Comparison of ENCODE assay signal across 21 cellular contexts in the genomic region with DNA sequence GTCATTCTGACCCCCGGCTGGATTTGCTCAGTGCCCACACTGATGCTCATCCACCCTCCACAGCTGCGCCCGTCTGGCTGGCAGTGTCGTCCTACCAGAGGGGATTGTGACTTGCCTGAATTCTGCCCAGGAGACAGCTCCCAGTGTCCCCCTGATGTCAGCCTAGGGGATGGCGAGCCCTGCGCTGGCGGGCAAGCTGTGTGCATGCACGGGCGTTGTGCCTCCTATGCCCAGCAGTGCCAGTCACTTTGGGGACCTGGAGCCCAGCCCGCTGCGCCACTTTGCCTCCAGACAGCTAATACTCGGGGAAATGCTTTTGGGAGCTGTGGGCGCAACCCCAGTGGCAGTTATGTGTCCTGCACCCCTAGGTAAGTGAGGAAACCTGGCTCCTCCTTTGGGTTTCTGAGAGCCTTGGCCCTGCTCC. TPM values are rescaled to one million over a fixed set of nuclear protein-coding genes. Genes with fewer than 3 reads are reported as not detected.
DNase-seq lines count a peak whose midpoint lies in the region; ATAC-seq, FAIRE-seq and TF ChIP-seq lines count a peak whose summit lies in the region.
"Had no signal": no experiment of that assay in that cellular context is flagged by ENCODE, and none has a peak within 500 bp of the region (broad histone marks: within the 10 kb centered on the region; RNA-seq: fewer than 3 reads in every experiment).

No MANE protein-coding gene starts in this region.

- H3K4me1 ChIP-seq in left ventricle myocardium inferior (peaks cover 57% of the 10 kb centered on the region), heart right ventricle (peaks cover 14 to 50% (median 28%) of the 10 kb centered on the region in 9 donors), K562 (replicated peaks in 1 of 2; ENCODE audit: control insufficient read depth in 2 of 2, insufficient read depth in 2 of 2, low read length in 2 of 2) (peaks cover 12 to 38% of the 10 kb centered on the region in 2 experiments), smooth muscle cell (ENCODE audit: low read depth) (peaks cover 11% of the 10 kb centered on the region)

- intact Hi-C loops in left ventricle myocardium inferior (cut with micrococcal nuclease) (no loop called here), heart right ventricle (cut with DNase I) (loop anchor here in 2 of 10 donors (5.0 to 10.0 kb wide), 3 partner anchors 83 to 1400 kb away; partner anchors contain the start of genes CKS1B (in 1 of the 2) and SHC1 (in 1 of the 2)), K562 (cut with micrococcal nuclease) (no loop called here)

- H3K27ac ChIP-seq in left ventricle myocardium inferior (replicated peaks) = no peak overlapping the region
- H3K27ac ChIP-seq in heart right ventricle = no peak overlapping the region
- H3K27ac ChIP-seq in K562 (ENCODE audit: extremely low read depth, low read depth, low read length) = no peak overlapping the region
- no peak overlapping the region for H3K27ac ChIP-seq in smooth muscle cell (ENCODE audit: low read depth)
- H3K27ac ChIP-seq: right atrium auricular region, stomach, upper lobe of left lung had no signal

- no peak overlapping the region for H3K27ac Mint-ChIP-seq in immature natural killer cell

- CTCF ChIA-PET in K562 (lab: Yijun Ruan, JAX; ENCODE audit: low intra/inter-chr PET ratio) = no interaction called here

- no peaks in the 10 kb centered on the region for H3K27me3 ChIP-seq in left ventricle myocardium inferior (ENCODE audit: low read depth)
- no peaks in the 10 kb centered on the region for H3K27me3 ChIP-seq in heart right ventricle
- H3K27me3 ChIP-seq in K562 (ENCODE audit: control insufficient read depth in 2 of 2, insufficient read depth in 2 of 2, low read length in 2 of 2) = no peaks in the 10 kb centered on the region
- no peaks in the 10 kb centered on the region for H3K27me3 ChIP-seq in smooth muscle cell (ENCODE audit: low read depth)
- H3K27me3 ChIP-seq: right atrium auricular region, upper lobe of left lung had no signal

- H3K36me3 ChIP-seq in left ventricle myocardium inferior = peaks cover 83% of the 10 kb centered on the region
- peaks cover 0 to 89% (median 49%) of the 10 kb centered on the region in 9 donors for H3K36me3 ChIP-seq in heart right ventricle
- peaks cover 68% of the 10 kb centered on the region; the same call in 2 of the 3 replicates for H3K36me3 ChIP-seq in K562 (ENCODE audit: control insufficient read depth, insufficient read depth, low read length)
- no peaks in the 10 kb centered on the region for H3K36me3 ChIP-seq in smooth muscle cell (ENCODE audit: low read depth)

- H4K20me1 ChIP-seq in K562 (replicated peaks; ENCODE audit: control insufficient read depth, insufficient read depth, low read length) (no peaks in the 10 kb centered on the region; the same call in 1 of the 2 replicates), smooth muscle cell (ENCODE audit: low read depth) (no peaks in the 10 kb centered on the region)

- in situ Hi-C loops in K562 (cut with MboI) = no loop called here

- TF ChIP-seq EP300 in K562 (IDR thresholded peaks at IDR 0.05; ENCODE audit: low read length) = no peak

- FAIRE-seq in K562 (lab: Jason Lieb, UNC) = no peak
- FAIRE-seq: A204.1, RCC 7860 had no signal

- H3K9me3 Mint-ChIP-seq in immature natural killer cell = no peaks in the 10 kb centered on the region
- H3K9me3 Mint-ChIP-seq: CD4-positive, CD25-positive, alpha-beta regulatory T cell had no signal

- H3F3A ChIP-seq in smooth muscle cell (ENCODE audit: low read depth) = no peaks in the 10 kb centered on the region

- peaks cover 17 to 19% of the 10 kb centered on the region in 2 donors for H3K4me1 Mint-ChIP-seq in immature natural killer cell

- H3K79me2 ChIP-seq in K562 (ENCODE audit: control insufficient read depth, insufficient read depth, low read length) (no peaks in the 10 kb centered on the region), smooth muscle cell (ENCODE audit: low read depth) (no peaks in the 10 kb centered on the region)

- 95 to 98% methylated on average over 13 of the region's 13 CpGs for WGBS in heart right ventricle, 2 donors
- WGBS in K562 (ENCODE audit: insufficient coverage, low coverage, missing lambda C conversion rate) = 90% methylated on average over 13 of the region's 13 CpGs
- 92% methylated on average over 13 of the region's 13 CpGs for WGBS in smooth muscle cell (ENCODE audit: low lambda C conversion rate)

- H3K4me3 ChIP-seq in left ventricle myocardium inferior (no peak overlapping the region), heart right ventricle (no peak overlapping the region), K562 (no peak overlapping the region), smooth muscle cell (no peak overlapping the region)
- H3K4me3 ChIP-seq: mucosa of descending colon, right atrium auricular region, stomach, upper lobe of left lung had no signal

- H3K4me3 Mint-ChIP-seq in immature natural killer cell = no peak overlapping the region

- TF ChIP-seq POLR2A in K562 (conservative IDR thresholded peaks at IDR 0.05) = no peak

- H2AFZ ChIP-seq in K562 (ENCODE audit: low read depth, low read length) (no peak overlapping the region), smooth muscle cell (ENCODE audit: low read depth) (no peak overlapping the region)

- POLR2A ChIA-PET in K562 (lab: Yijun Ruan, JAX) = interaction anchor here (0.5 to 1.3 kb wide), 4 partner anchors 18 to 195 kb away, joined by 3 to 4 read pairs (median 4); partner anchors contain the start of gene KRTCAP2

- no peak for TF ChIP-seq RAD21 in K562 (CRISPR knock-in tag; conservative IDR thresholded peaks at IDR 0.05 in 1 of 2, IDR thresholded peaks at IDR 0.05 in 1 of 2)

- peaks cover 4% of the 10 kb centered on the region for H3K9me1 ChIP-seq in K562 (ENCODE audit: control insufficient read depth, insufficient read depth, low read length)

- H3K36me3 Mint-ChIP-seq in immature natural killer cell = peaks cover 0 to 13% (median 0%) of the 10 kb centered on the region in 3 donors

- no peaks in the 10 kb centered on the region for H3K9me3 ChIP-seq in left ventricle myocardium inferior (replicated peaks)
- no peaks in the 10 kb centered on the region for H3K9me3 ChIP-seq in heart right ventricle
- no peaks in the 10 kb centered on the region for H3K9me3 ChIP-seq in K562 (replicated peaks; ENCODE audit: control insufficient read depth, insufficient read depth, low read depth, low read length)
- no peaks in the 10 kb centered on the region for H3K9me3 ChIP-seq in smooth muscle cell (replicated peaks; ENCODE audit: low read depth)
- H3K9me3 ChIP-seq: mucosa of descending colon, right atrium auricular region, stomach, upper lobe of left lung had no signal

- no TSS peak for BruUV-seq in K562 (replicated peaks; lab: Mats Ljungman, UMichigan)

- ATAC-seq in heart right ventricle = no peak
- ATAC-seq in K562 = no peak
- ATAC-seq: mucosa of descending colon had no signal

- peak; percentile 14 for TF ChIP-seq CTCF in left ventricle myocardium inferior (IDR thresholded peaks at IDR 0.05; ENCODE audit: borderline replicate concordance)
- no peak for TF ChIP-seq CTCF in heart right ventricle (IDR thresholded peaks at IDR 0.05)
- TF ChIP-seq CTCF in K562 (IDR thresholded peaks at IDR 0.05 in 2 of 3, conservative IDR thresholded peaks at IDR 0.05 in 1 of 3; ENCODE audit: insufficient read depth in 2 of 3, low read depth in 1 of 3, low read length in 3 of 3) = peak in 2 of 3 experiments; percentile 9 to 14; a peak in 1 of 6 replicates
- TF ChIP-seq CTCF in smooth muscle cell (IDR thresholded peaks at IDR 0.05; ENCODE audit: borderline replicate concordance, insufficient read depth, poor library complexity, severe bottlenecking) = peak; percentile 27

- peaks cover 0 to 8% (median 4%) of the 10 kb centered on the region in 3 donors for H3K27me3 Mint-ChIP-seq in immature natural killer cell (ENCODE audit: low read depth in 3 of 3)
- H3K27me3 Mint-ChIP-seq: CD4-positive, CD25-positive, alpha-beta regulatory T cell had no signal

- DNase-seq in left ventricle myocardium inferior (no peak), heart right ventricle (no peak), K562 (ENCODE audit: extremely low read depth in 1 of 4, low spot score in 3 of 4) (no peak), smooth muscle cell (lab: John Stamatoyannopoulos, UW; ENCODE audit: unreplicated experiment) (no peak), NCI-H1417 (lab: John Stamatoyannopoulos, UW) (no peak), immature natural killer cell (no peak)
- DNase-seq: activated CD4-positive, alpha-beta T cell treated with anti-CD3 and anti-CD28 coated beads for 4 hours; activated effector memory CD4-positive, alpha-beta T cell treated with Interleukin-2 at 50 U/mL for 16 hours; CD4-positive, CD25-positive, alpha-beta regulatory T cell; DMS153; foreskin fibroblast; KG1; mucosa of descending colon; NCI-H1417 treated with DMSO at 0.1 percent for 48 hours; stomach; upper lobe of left lung had no signal

- H3K9ac ChIP-seq in K562 (ENCODE audit: insufficient read depth in 1 of 2, low read depth in 2 of 2, low read length in 2 of 2) (peak overlapping the region in 1 of 2 experiments; percentile 61; a peak in 2 of 4 replicates), smooth muscle cell (ENCODE audit: low read depth) (no peak overlapping the region)

- H3K4me2 ChIP-seq in K562 (ENCODE audit: insufficient read depth, low read length) (no peak overlapping the region), smooth muscle cell (no peak overlapping the region)

RNA-seq across cellular contexts. Expression of gene EFNA4, which starts 5.7 kb away (rescaled TPM):
- total RNA-seq in left ventricle myocardium inferior (1.7 TPM), heart right ventricle (1 to 10 TPM in 8 of 10 donors, under 1 TPM in 2; 0.49 to 2.8 (median 1.8) TPM), K562 (2014; rRNA removed) (7.4 and 10.6 TPM in 2 replicates), K562 (2014; rRNA removed; fragmentation: Illumina TruSeq; extraction: Trizol) (2.0 and 2.9 TPM in 2 replicates), K562 (2015; rRNA removed; fragmentation: Illumina TruSeq; extraction: Trizol) (5.7 and 5.9 TPM in 2 replicates), K562 (2021) (4.7 and 6.1 TPM in 2 replicates), smooth muscle cell (24.2 and 27.6 TPM in 2 replicates)
- polyA plus RNA-seq in heart right ventricle (1 to 10 TPM; 4.2 to 5.4 TPM), K562 (2011; rRNA removed) (6.5 and 10.2 TPM in 2 replicates), K562 (2014; fragmentation: Illumina TruSeq; extraction: Trizol) (6.1 and 6.2 TPM in 2 replicates), K562 (2014; fragmentation: Nextera tagmentation; extraction: Ambion mirVana) (under 1 TPM; 0.68 to 0.89 TPM), K562 (2014; rRNA removed) (5.9 and 6.5 TPM in 2 replicates), smooth muscle cell (18.1 and 19.1 TPM in 2 replicates), immature natural killer cell (1 to 10 TPM; 1.1 to 3.0 (median 2.6) TPM)
- 4.6 and 12.1 TPM in 2 replicates for total RNA-seq in K562 (2011; cell fraction: chromatin; rRNA removed; ENCODE audit: low replicate concordance)
- total RNA-seq in K562 (2011; cell fraction: nucleolus; rRNA removed) = 12.6 and 17.5 TPM in 2 replicates
- total RNA-seq in K562 (2011; cell fraction: nucleoplasm; rRNA removed) = 10.9 and 12.2 TPM in 2 replicates
- polyA plus RNA-seq in K562 (2011; cell fraction: cytosol; rRNA removed) = 11.8 and 12.2 TPM in 2 replicates
- polyA plus RNA-seq in K562 (2011; cell fraction: nucleus; rRNA removed) = 8.5 and 9.2 TPM in 2 replicates
- polyA plus RNA-seq in K562 (2012) = 6.1 and 6.4 TPM in 2 replicates
- polyA minus RNA-seq in K562 (2011; rRNA and poly(A)+ RNA removed) = 2.5 and 5.7 TPM in 2 replicates
- polyA minus RNA-seq in K562 (2011; cell fraction: cytosol; rRNA and poly(A)+ RNA removed) = 4.9 and 6.5 TPM in 2 replicates
- 2.6 TPM in 2 replicates for polyA minus RNA-seq in K562 (2011; cell fraction: nucleus; rRNA and poly(A)+ RNA removed)

RNA-seq across cellular contexts. Expression of gene ADAM15, which starts 6.7 kb away (rescaled TPM):
- total RNA-seq in left ventricle myocardium inferior (82.1 TPM), heart right ventricle (100 to 1,000 TPM in 1 of 10 donors, 10 to 100 TPM in 9; 46.7 to 146 (median 58.5) TPM), K562 (2014; rRNA removed) (35.9 and 61.0 TPM in 2 replicates), K562 (2014; rRNA removed; fragmentation: Illumina TruSeq; extraction: Trizol) (10.1 and 15.2 TPM in 2 replicates), K562 (2015; rRNA removed; fragmentation: Illumina TruSeq; extraction: Trizol) (34.3 and 35.4 TPM in 2 replicates), K562 (2021) (67.8 and 72.3 TPM in 2 replicates), smooth muscle cell (29.8 and 45.4 TPM in 2 replicates)
- polyA plus RNA-seq in heart right ventricle (100 to 1,000 TPM; 144 to 305 TPM), K562 (2011; rRNA removed) (29.8 and 54.7 TPM in 2 replicates), K562 (2014; fragmentation: Illumina TruSeq; extraction: Trizol) (32.8 and 39.7 TPM in 2 replicates), K562 (2014; fragmentation: Nextera tagmentation; extraction: Ambion mirVana) (1 to 10 TPM in 1 of 2 experiments, under 1 TPM in 1; 0.69 to 2.6 TPM), K562 (2014; rRNA removed) (53.2 and 66.2 TPM in 2 replicates), smooth muscle cell (41.2 and 49.4 TPM in 2 replicates), immature natural killer cell (10 to 100 TPM; 10.4 to 27.1 (median 24.3) TPM)
- 77.6 and 286 TPM in 2 replicates for total RNA-seq in K562 (2011; cell fraction: chromatin; rRNA removed; ENCODE audit: low replicate concordance)
- total RNA-seq in K562 (2011; cell fraction: nucleolus; rRNA removed) = 230 and 253 TPM in 2 replicates
- 121 and 122 TPM in 2 replicates for total RNA-seq in K562 (2011; cell fraction: nucleoplasm; rRNA removed)
- polyA plus RNA-seq in K562 (2011; cell fraction: cytosol; rRNA removed) = 48.9 and 94.6 TPM in 2 replicates
- polyA plus RNA-seq in K562 (2011; cell fraction: nucleus; rRNA removed) = 188 and 324 TPM in 2 replicates
- 48.3 and 70.8 TPM in 2 replicates for polyA plus RNA-seq in K562 (2012)
- 25.0 and 32.3 TPM in 2 replicates for polyA minus RNA-seq in K562 (2011; rRNA and poly(A)+ RNA removed)
- 58.9 and 76.8 TPM in 2 replicates for polyA minus RNA-seq in K562 (2011; cell fraction: cytosol; rRNA and poly(A)+ RNA removed)
- 56.0 and 61.5 TPM in 2 replicates for polyA minus RNA-seq in K562 (2011; cell fraction: nucleus; rRNA and poly(A)+ RNA removed)

RNA-seq across cellular contexts. Expression of gene EFNA3, which starts 20.8 kb away (rescaled TPM):
- total RNA-seq in left ventricle myocardium inferior (0.71 TPM), heart right ventricle (1 to 10 TPM in 1 of 10 donors, under 1 TPM in 8, not detected in 1; 0.23 to 1.9 (median 0.46) TPM), K562 (2014; rRNA removed) (4.5 and 8.6 TPM in 2 replicates), K562 (2014; rRNA removed; fragmentation: Illumina TruSeq; extraction: Trizol) (1.7 and 3.3 TPM in 2 replicates), K562 (2015; rRNA removed; fragmentation: Illumina TruSeq; extraction: Trizol) (4.7 and 4.9 TPM in 2 replicates), K562 (2021) (6.2 and 7.1 TPM in 2 replicates), smooth muscle cell (5.2 and 7.1 TPM in 2 replicates)
- polyA plus RNA-seq in heart right ventricle (1 to 10 TPM in 1 of 2 donors, under 1 TPM in 1; 0.95 to 1.8 TPM), K562 (2011; rRNA removed) (7.3 and 10.9 TPM in 2 replicates), K562 (2014; fragmentation: Illumina TruSeq; extraction: Trizol) (7.9 and 9.3 TPM in 2 replicates), K562 (2014; fragmentation: Nextera tagmentation; extraction: Ambion mirVana) (under 1 TPM; 0.59 to 0.63 TPM), K562 (2014; rRNA removed) (4.8 and 6.8 TPM in 2 replicates), smooth muscle cell (9.1 and 10.0 TPM in 2 replicates), immature natural killer cell (1 to 10 TPM in 1 of 3 donors, under 1 TPM in 2; 0.70 to 2.3 (median 0.94) TPM)
- total RNA-seq in K562 (2011; cell fraction: chromatin; rRNA removed; ENCODE audit: low replicate concordance) = 3.7 and 9.0 TPM in 2 replicates
- 11.2 and 12.4 TPM in 2 replicates for total RNA-seq in K562 (2011; cell fraction: nucleolus; rRNA removed)
- total RNA-seq in K562 (2011; cell fraction: nucleoplasm; rRNA removed) = 8.1 and 10.5 TPM in 2 replicates
- polyA plus RNA-seq in K562 (2011; cell fraction: cytosol; rRNA removed) = 10.9 and 15.6 TPM in 2 replicates
- 14.1 and 14.9 TPM in 2 replicates for polyA plus RNA-seq in K562 (2011; cell fraction: nucleus; rRNA removed)
- polyA plus RNA-seq in K562 (2012) = 4.5 and 7.1 TPM in 2 replicates
- 2.0 and 3.1 TPM in 2 replicates for polyA minus RNA-seq in K562 (2011; rRNA and poly(A)+ RNA removed)
- polyA minus RNA-seq in K562 (2011; cell fraction: cytosol; rRNA and poly(A)+ RNA removed) = 5.5 and 6.3 TPM in 2 replicates
- 2.7 and 5.9 TPM in 2 replicates for polyA minus RNA-seq in K562 (2011; cell fraction: nucleus; rRNA and poly(A)+ RNA removed)
- total RNA-seq: stomach had no signal

RNA-seq across cellular contexts. Expression of gene DCST1, which starts 24.2 kb away (rescaled TPM):
- total RNA-seq in left ventricle myocardium inferior (not detected), heart right ventricle (not detected), K562 (2014; rRNA removed) (not detected in 2 replicates), K562 (2014; rRNA removed; fragmentation: Illumina TruSeq; extraction: Trizol) (not detected in 2 replicates), K562 (2015; rRNA removed; fragmentation: Illumina TruSeq; extraction: Trizol) (not detected in 2 replicates), K562 (2021) (not detected in 2 replicates), smooth muscle cell (not detected in 2 replicates)
- polyA plus RNA-seq in heart right ventricle (under 1 TPM in 1 of 2 donors, not detected in 1; 0.29 TPM), K562 (2011; rRNA removed) (not detected in 2 replicates), K562 (2014; fragmentation: Illumina TruSeq; extraction: Trizol) (not detected in 2 replicates), K562 (2014; fragmentation: Nextera tagmentation; extraction: Ambion mirVana) (not detected), K562 (2014; rRNA removed) (not detected in 2 replicates), smooth muscle cell (not detected in 2 replicates), immature natural killer cell (not detected)
- total RNA-seq in K562 (2011; cell fraction: chromatin; rRNA removed; ENCODE audit: low replicate concordance) = not detected in 2 replicates
- not detected in 2 replicates for total RNA-seq in K562 (2011; cell fraction: nucleolus; rRNA removed)
- total RNA-seq in K562 (2011; cell fraction: nucleoplasm; rRNA removed) = not detected in 2 replicates
- not detected in 2 replicates for polyA plus RNA-seq in K562 (2011; cell fraction: cytosol; rRNA removed)
- 0.08 and 0.10 TPM in 2 replicates for polyA plus RNA-seq in K562 (2011; cell fraction: nucleus; rRNA removed)
- polyA plus RNA-seq in K562 (2012) = 0.15 TPM in 1 of 2 replicates, not detected in the other
- not detected in 2 replicates for polyA minus RNA-seq in K562 (2011; rRNA and poly(A)+ RNA removed)
- polyA minus RNA-seq in K562 (2011; cell fraction: cytosol; rRNA and poly(A)+ RNA removed) = not detected in 2 replicates
- not detected in 2 replicates for polyA minus RNA-seq in K562 (2011; cell fraction: nucleus; rRNA and poly(A)+ RNA removed)
- total RNA-seq: chondrocyte, H4, right atrium auricular region had no signal
- polyA plus RNA-seq: CD4-positive, CD25-positive, alpha-beta regulatory T cell had no signal

RNA-seq across cellular contexts. Expression of gene DCST2, which starts 24.2 kb away (rescaled TPM):
- total RNA-seq in left ventricle myocardium inferior (not detected), heart right ventricle (under 1 TPM in 9 of 10 donors, not detected in 1; 0.15 to 0.67 (median 0.30) TPM), K562 (2014; rRNA removed) (0.12 TPM in 1 of 2 replicates, not detected in the other), K562 (2014; rRNA removed; fragmentation: Illumina TruSeq; extraction: Trizol) (0.11 TPM in 1 of 2 replicates, not detected in the other), K562 (2015; rRNA removed; fragmentation: Illumina TruSeq; extraction: Trizol) (0.11 TPM in 1 of 2 replicates, not detected in the other), K562 (2021) (0.09 and 0.40 TPM in 2 replicates), smooth muscle cell (1.1 TPM in 1 of 2 replicates, not detected in the other)
- polyA plus RNA-seq in heart right ventricle (1 to 10 TPM in 1 of 2 donors, under 1 TPM in 1; 0.38 to 1.8 TPM), K562 (2011; rRNA removed) (0.49 and 1.1 TPM in 2 replicates), K562 (2014; fragmentation: Illumina TruSeq; extraction: Trizol) (0.10 TPM in 1 of 2 replicates, not detected in the other), K562 (2014; fragmentation: Nextera tagmentation; extraction: Ambion mirVana) (not detected), K562 (2014; rRNA removed) (0.22 and 0.37 TPM in 2 replicates), smooth muscle cell (1.2 and 1.3 TPM in 2 replicates), immature natural killer cell (not detected)
- 1.1 and 2.4 TPM in 2 replicates for total RNA-seq in K562 (2011; cell fraction: chromatin; rRNA removed; ENCODE audit: low replicate concordance)
- total RNA-seq in K562 (2011; cell fraction: nucleolus; rRNA removed) = 1.3 and 1.7 TPM in 2 replicates
- 0.99 and 1.3 TPM in 2 replicates for total RNA-seq in K562 (2011; cell fraction: nucleoplasm; rRNA removed)
- 0.30 and 0.40 TPM in 2 replicates for polyA plus RNA-seq in K562 (2011; cell fraction: cytosol; rRNA removed)
- polyA plus RNA-seq in K562 (2011; cell fraction: nucleus; rRNA removed) = 9.0 and 9.2 TPM in 2 replicates
- polyA plus RNA-seq in K562 (2012) = 0.36 and 2.9 TPM in 2 replicates
- 0.24 and 0.25 TPM in 2 replicates for polyA minus RNA-seq in K562 (2011; rRNA and poly(A)+ RNA removed)
- not detected in 2 replicates for polyA minus RNA-seq in K562 (2011; cell fraction: cytosol; rRNA and poly(A)+ RNA removed)
- 0.33 and 0.40 TPM in 2 replicates for polyA minus RNA-seq in K562 (2011; cell fraction: nucleus; rRNA and poly(A)+ RNA removed)
- total RNA-seq: H4, right atrium auricular region had no signal
- polyA plus RNA-seq: CD4-positive, CD25-positive, alpha-beta regulatory T cell had no signal

Comparison
In these comparisons a context has a peak if more than half of its experiments do, and no peak if none do; other contexts are left out.
1. CTCF ChIP-seq: peak in left ventricle myocardium inferior (single experiment), K562 (2 of 3) and smooth muscle cell (single experiment); none in heart right ventricle (0 of 9).